Comparison of ENCODE assay signal across 9 cellular contexts in genomic region chr2:75481041-75481836, GRCh38.
DNase-seq lines count a peak whose midpoint lies in the region; ATAC-seq and TF ChIP-seq lines count a peak whose summit lies in the region.
"Had no signal": no experiment of that assay in that cellular context is flagged by ENCODE, and none has a peak within 500 bp of the region (broad histone marks: within the 10 kb centered on the region; RNA-seq: fewer than 3 reads in every experiment).

No MANE protein-coding gene starts in this region.

- no peaks in the 10 kb centered on the region; the same call in 1 of the 2 replicates for H3K36me3 Mint-ChIP-seq in WTC11

- CTCF ChIA-PET in WTC11 (lab: Charles Lee): interaction anchor here (1.2 to 1.5 kb wide), 3 partner anchors 11 to 127 kb away, joined by 3 to 9 read pairs (median 7); no protein-coding TSS in a partner anchor

- H3K4me1 Mint-ChIP-seq in WTC11: peaks cover 10% of the 10 kb centered on the region; the same call in 1 of the 2 replicates

- H3K9me3 Mint-ChIP-seq in WTC11: peaks cover 16% of the 10 kb centered on the region

- TF ChIP-seq CTCF in WTC11 (IDR thresholded peaks at IDR 0.05): no peak

- DNase-seq in G401 (ENCODE audit: low spot score): peak; percentile 33
- DNase-seq in NCI-H1092 (lab: John Stamatoyannopoulos, UW): peak; percentile 33
- DNase-seq in WTC11 (ENCODE audit: low spot score): no peak
- peak; percentile 31 to 40 for DNase-seq in lung microvascular endothelial cell (ENCODE audit: low read depth in 2 of 2)
- no peak for DNase-seq in globus pallidus (ENCODE audit: low spot score)
- no peak for DNase-seq in GM19240 (ENCODE audit: insufficient read length, low spot score)
- no peak for DNase-seq in superior temporal gyrus (ENCODE audit: extremely low spot score)
- DNase-seq: uterus had no signal

- in situ Hi-C loops in G401 (cut with HindIII; ENCODE audit: low sequenced_read_pairs): no loop called here

- no peaks in the 10 kb centered on the region for H3K27me3 Mint-ChIP-seq in WTC11 (ENCODE audit: low read depth)

- H3K27ac Mint-ChIP-seq in WTC11: no peak overlapping the region

- no peak overlapping the region for H3K4me3 Mint-ChIP-seq in WTC11

- ATAC-seq in WTC11 (peak; percentile 68; the same call in 1 of the 2 replicates), HG03039 (IDR thresholded peaks at IDR 0.05; ENCODE audit: unreplicated experiment) (no peak)

- POLR2A ChIA-PET in WTC11 (lab: Charles Lee): no interaction called here

TF ChIP-seq in WTC11, 78 proteins besides CTCF, POLR2A, EP300 and RAD21:
- no peak for TF ChIP-seq ZNF281 (CRISPR knock-in tag; IDR thresholded peaks at IDR 0.05)
- peak; percentile 75 for TF ChIP-seq GABPB1 (CRISPR knock-in tag; IDR thresholded peaks at IDR 0.05)

Comparison
In these comparisons a context has a peak if more than half of its experiments do, and no peak if none do; other contexts are left out.
1. DNase-seq: peak in G401 (single experiment), NCI-H1092 (single experiment) and lung microvascular endothelial cell (2 of 2); none in WTC11 (single experiment), globus pallidus (single experiment), GM19240 (single experiment) and superior temporal gyrus (single experiment).